8 cellular contexts compared by ENCODE assay signal in genomic region chr11:66126064-66126463, GRCh38.
DNase-seq lines count a peak whose midpoint lies in the region; ATAC-seq lines count a peak whose summit lies in the region.

No MANE protein-coding gene starts in this region.

- no peaks in the 10 kb centered on the region for H3K36me3 ChIP-seq in SK-N-MC (ENCODE audit: insufficient read depth, low read length)

- no peaks in the 10 kb centered on the region for H3K9me3 ChIP-seq in SK-N-MC (ENCODE audit: low read depth, low read length)

- peak; percentile 53 for DNase-seq in activated CD4-positive, alpha-beta T cell treated with anti-CD3 and anti-CD28 coated beads for 48 hours
- DNase-seq in activated CD4-positive, alpha-beta T cell treated with anti-CD3 and anti-CD28 coated beads, Interleukin-2, amount 50 U/mL, for 4 hours: no peak
- DNase-seq in SK-N-MC (ENCODE audit: low read depth, low spot score): no peak
- DNase-seq in germinal center (ENCODE audit: low spot score): peak; percentile 34
- DNase-seq in stimulated activated naive CD8-positive, alpha-beta T cell treated with anti-CD3 and anti-CD28 coated beads, Interleukin-15, amount 100 ng/mL, for 72 hours: peak in 1 of 2 donors; percentile 42
- no peak for DNase-seq in RPMI8226

- no peaks in the 10 kb centered on the region for H3K27me3 Mint-ChIP-seq in stimulated activated naive CD8-positive, alpha-beta T cell treated with anti-CD3 and anti-CD28 coated beads, Interleukin-15, amount 100 ng/mL, for 72 hours

- peak overlapping the region; percentile 66; the same call in 1 of the 2 replicates for H3K4me3 ChIP-seq in SK-N-MC

- peak overlapping the region; percentile 87 to 88 for H3K4me3 Mint-ChIP-seq in stimulated activated naive CD8-positive, alpha-beta T cell treated with anti-CD3 and anti-CD28 coated beads, Interleukin-15, amount 100 ng/mL, for 72 hours

- no peak overlapping the region for H3K9ac ChIP-seq in SK-N-MC (ENCODE audit: insufficient read length)

- H3K27ac Mint-ChIP-seq in stimulated activated naive CD8-positive, alpha-beta T cell treated with anti-CD3 and anti-CD28 coated beads, Interleukin-15, amount 100 ng/mL, for 72 hours: peak overlapping the region; percentile 23 to 97

- H3K4me1 Mint-ChIP-seq in stimulated activated naive CD8-positive, alpha-beta T cell treated with anti-CD3 and anti-CD28 coated beads, Interleukin-15, amount 100 ng/mL, for 72 hours: peaks cover 82% of the 10 kb centered on the region

- H3K9me3 Mint-ChIP-seq in stimulated activated naive CD8-positive, alpha-beta T cell treated with anti-CD3 and anti-CD28 coated beads, Interleukin-15, amount 100 ng/mL, for 72 hours: no peaks in the 10 kb centered on the region

- ATAC-seq in stimulated activated naive CD8-positive, alpha-beta T cell treated with anti-CD3 and anti-CD28 coated beads, Interleukin-15, amount 100 ng/mL, for 72 hours: peak; percentile 72
- ATAC-seq in GM21576 (IDR thresholded peaks at IDR 0.05; ENCODE audit: unreplicated experiment): no peak
- ATAC-seq in HG03135 (IDR thresholded peaks at IDR 0.05; ENCODE audit: unreplicated experiment): no peak

- H3K27ac ChIP-seq in SK-N-MC: peak overlapping the region; percentile 89

Comparison
In these comparisons a context has a peak if more than half of its experiments do, and no peak if none do; other contexts are left out.
1. DNase-seq: peak in activated CD4-positive, alpha-beta T cell treated with anti-CD3 and anti-CD28 coated beads for 48 hours (single experiment) and germinal center (single experiment); none in activated CD4-positive, alpha-beta T cell treated with anti-CD3 and anti-CD28 coated beads, Interleukin-2, amount 50 U/mL, for 4 hours (0 of 2), SK-N-MC (single experiment) and RPMI8226 (single experiment).